ENCODE assay signal across 8 cellular contexts in the genomic region with DNA sequence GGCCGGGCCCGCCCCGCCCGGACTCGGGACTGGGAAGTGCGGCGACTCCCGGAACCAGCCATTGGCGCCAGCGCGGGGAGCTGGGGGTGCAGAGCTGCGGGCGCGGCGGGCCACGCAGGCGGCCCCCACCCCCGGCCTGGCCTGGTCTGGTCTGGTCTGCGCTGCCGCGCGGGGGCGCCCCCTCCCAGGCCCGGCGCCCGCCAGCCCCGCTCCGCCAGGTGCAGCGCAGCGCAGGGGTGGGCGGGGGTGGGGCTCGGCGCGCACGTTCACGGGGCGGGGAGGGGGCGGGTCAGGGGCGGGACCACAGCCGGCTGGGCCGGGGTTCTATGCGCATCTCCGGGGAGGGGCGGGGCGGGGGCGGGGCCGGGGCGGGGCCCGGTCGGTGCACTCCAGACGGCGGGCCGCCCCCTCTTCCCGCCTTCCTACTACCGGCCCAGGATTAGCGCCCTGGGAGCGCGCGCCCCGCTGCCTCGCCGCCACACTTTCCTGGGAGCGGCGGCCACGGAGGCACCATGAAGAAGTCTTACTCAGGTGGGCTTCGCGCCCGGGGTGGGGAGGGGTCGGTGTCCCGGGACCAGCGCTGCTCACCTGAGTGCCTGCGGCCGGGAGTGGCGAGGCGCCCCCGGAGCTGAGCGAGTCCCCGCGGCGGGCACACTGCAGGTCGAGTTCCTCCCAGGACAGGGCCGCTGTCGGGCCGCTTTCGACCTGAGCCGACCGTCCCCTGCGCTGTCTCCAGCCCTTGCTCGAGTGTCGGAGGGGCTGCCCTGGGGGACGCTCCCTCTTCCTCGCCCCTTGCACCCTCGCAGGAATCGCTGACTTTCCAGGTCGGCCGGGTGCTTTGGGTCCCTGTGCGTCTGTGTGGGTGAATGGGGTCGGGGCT.
DNase-seq lines count a peak whose midpoint lies in the region; ATAC-seq and TF ChIP-seq lines count a peak whose summit lies in the region.

No MANE protein-coding gene starts in this region.

- in situ Hi-C loops in KBM-7 (cut with MboI; ENCODE audit: low pct_unique_long_range_greater_than_20kb, low sequenced_read_pairs) = no loop called here

- no peaks in the 10 kb centered on the region for H3K36me3 ChIP-seq in mucosa of descending colon (ENCODE audit: low read depth)

- no peaks in the 10 kb centered on the region for H3K9me3 Mint-ChIP-seq in stimulated activated effector memory CD8-positive, alpha-beta T cell treated with anti-CD3 and anti-CD28 coated beads, Interleukin-12 subunit alpha, Interleukin-12 subunit beta, amount 100 ng/mL, for 72 hours

- ATAC-seq in GM18502 (IDR thresholded peaks at IDR 0.05; ENCODE audit: poor library complexity, unreplicated experiment) (peak; percentile 76), HG02763 (IDR thresholded peaks at IDR 0.05; ENCODE audit: unreplicated experiment) (peak; percentile 74), mucosa of descending colon (peak; percentile 77)
- ATAC-seq in stimulated activated effector memory CD8-positive, alpha-beta T cell treated with anti-CD3 and anti-CD28 coated beads, Interleukin-12 subunit alpha, Interleukin-12 subunit beta, amount 100 ng/mL, for 72 hours = peak; percentile 84

- no peaks in the 10 kb centered on the region for H3K9me3 ChIP-seq in mucosa of descending colon

- H3K4me1 Mint-ChIP-seq in stimulated activated effector memory CD8-positive, alpha-beta T cell treated with anti-CD3 and anti-CD28 coated beads, Interleukin-12 subunit alpha, Interleukin-12 subunit beta, amount 100 ng/mL, for 72 hours = peaks cover 26% of the 10 kb centered on the region

- H3K27ac Mint-ChIP-seq in stimulated activated effector memory CD8-positive, alpha-beta T cell treated with anti-CD3 and anti-CD28 coated beads, Interleukin-12 subunit alpha, Interleukin-12 subunit beta, amount 100 ng/mL, for 72 hours = peak overlapping the region; percentile 95

- peak; percentile 78 for DNase-seq in NCI-H2196 treated with DMSO at 0.1 percent for 48 hours (lab: John Stamatoyannopoulos, UW; ENCODE audit: unreplicated experiment)
- peak; percentile 49 to 56 for DNase-seq in activated CD4-positive, alpha-beta T cell treated with anti-CD3 and anti-CD28 coated beads, Interleukin-2, amount 50 U/mL, for 48 hours
- peak; percentile 59 for DNase-seq in effector CD4-positive, alpha-beta T cell
- DNase-seq in mucosa of descending colon = peak; percentile 79 to 84 (median 83)
- peak; percentile 43 to 67 for DNase-seq in stimulated activated effector memory CD8-positive, alpha-beta T cell treated with anti-CD3 and anti-CD28 coated beads, Interleukin-12 subunit alpha, Interleukin-12 subunit beta, amount 100 ng/mL, for 72 hours (ENCODE audit: low spot score in 2 of 2)
- no peak for DNase-seq in KBM-7

- peaks cover 44% of the 10 kb centered on the region for H3K4me1 ChIP-seq in mucosa of descending colon (ENCODE audit: low read depth)

- peak overlapping the region; percentile 42 for H3K4me3 ChIP-seq in mucosa of descending colon

- TF ChIP-seq CTCF in mucosa of descending colon (IDR thresholded peaks at IDR 0.05) = no peak

- intact Hi-C loops in mucosa of descending colon (cut with DNase I, micrococcal nuclease) = no loop called here

- H3K4me3 Mint-ChIP-seq in stimulated activated effector memory CD8-positive, alpha-beta T cell treated with anti-CD3 and anti-CD28 coated beads, Interleukin-12 subunit alpha, Interleukin-12 subunit beta, amount 100 ng/mL, for 72 hours = peak overlapping the region; percentile 67

- H3K36me3 Mint-ChIP-seq in stimulated activated effector memory CD8-positive, alpha-beta T cell treated with anti-CD3 and anti-CD28 coated beads, Interleukin-12 subunit alpha, Interleukin-12 subunit beta, amount 100 ng/mL, for 72 hours = peaks cover 23% of the 10 kb centered on the region
